ENCODE assay signal across 33 cellular contexts in the genomic region with DNA sequence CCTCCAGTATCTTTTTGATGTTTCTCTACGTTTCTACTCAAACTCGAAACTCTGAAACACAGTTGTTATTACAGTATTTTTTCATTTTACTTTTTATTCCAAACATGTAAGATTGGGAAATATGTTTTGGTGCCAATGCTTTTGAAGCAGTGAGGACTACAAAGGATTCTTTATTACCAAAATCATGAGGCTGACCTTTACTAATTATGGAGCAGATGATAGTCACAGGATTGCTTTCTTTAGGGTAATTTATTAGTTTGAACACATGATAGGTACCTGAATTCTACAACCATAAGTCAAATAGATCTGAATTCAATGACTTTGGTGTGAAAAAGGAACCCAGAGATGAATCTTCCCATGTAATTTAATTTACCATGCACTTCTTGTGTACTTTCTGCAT.
DNase-seq lines count a peak whose midpoint lies in the region; ATAC-seq and TF ChIP-seq lines count a peak whose summit lies in the region.
"Had no signal": no experiment of that assay in that cellular context is flagged by ENCODE, and none has a peak within 500 bp of the region (broad histone marks: within the 10 kb centered on the region; RNA-seq: fewer than 3 reads in every experiment).

No MANE protein-coding gene starts in this region.

- peak; percentile 50 for DNase-seq in COLO829 (ENCODE audit: low spot score)
- DNase-seq in SK-MEL-5 (ENCODE audit: low read depth, low spot score) = peak; percentile 31
- DNase-seq in epidermal melanocyte (ENCODE audit: insufficient read length, low spot score) = peak; percentile 24
- DNase-seq in foreskin melanocyte = peak; percentile 69
- DNase-seq in testis = no peak
- no peak for DNase-seq in left lung
- DNase-seq: 8988T; ACHN; AML-193; BE2C; C1 segment of cervical spinal cord; Caco-2; Calu3; CD4-positive, alpha-beta memory T cell; CD4-positive, alpha-beta T cell; CD4-positive, CD25-positive, alpha-beta regulatory T cell; CD8-positive, alpha-beta memory T cell; CD8-positive, alpha-beta T cell; COR-L47; DMS 273 treated with DMSO at 0.1 percent for 48 hours; DMS153; DMS53; DMS79; DMS79 treated with DMSO at 0.1 percent for 48 hours; DND-41; EL had no signal

- H3K4me1 ChIP-seq in testis (no peaks in the 10 kb centered on the region), left lung (no peaks in the 10 kb centered on the region)
- H3K4me1 ChIP-seq: A549; BLaER1; BLaER1 treated with 17β-estradiol and CSF1 and Interleukin-3, amounts not matched to agents 10 nM and 100 nM; Caco-2 had no signal

- ATAC-seq in left lung (no peak), HG03565 (IDR thresholded peaks at IDR 0.05; ENCODE audit: unreplicated experiment) (no peak), HG02885 (IDR thresholded peaks at IDR 0.05; ENCODE audit: poor library complexity, unreplicated experiment) (no peak)
- ATAC-seq: A549; CD8-positive, alpha-beta T cell had no signal

- in situ Hi-C loops in SK-MEL-5 (cut with HindIII; ENCODE audit: low pct_unique_long_range_greater_than_20kb, low sequenced_read_pairs) = no loop called here

- TF ChIP-seq POLR2A in testis (IDR thresholded peaks at IDR 0.05) = no peak

- H3K4me3 ChIP-seq in testis = no peak overlapping the region
- H3K4me3 ChIP-seq in left lung = no peak overlapping the region
- H3K4me3 ChIP-seq: A549; BLaER1; BLaER1 treated with 17β-estradiol and CSF1 and Interleukin-3, amounts not matched to agents 10 nM and 100 nM had no signal

- intact Hi-C loops in testis (cut with DNase I; ENCODE audit: low total_unique reads) = no loop called here
- intact Hi-C loops in left lung (cut with DNase I) = no loop called here

- H3K27me3 ChIP-seq in testis (no peaks in the 10 kb centered on the region), left lung (no peaks in the 10 kb centered on the region)
- H3K27me3 ChIP-seq: BE2C; BLaER1; BLaER1 treated with 17β-estradiol and CSF1 and Interleukin-3, amounts not matched to agents 10 nM and 100 nM had no signal

- WGBS in testis, 2 donors = 71 to 77% methylated on average over 2 of the region's 2 CpGs

- TF ChIP-seq CTCF in testis (IDR thresholded peaks at IDR 0.05) = no peak
- no peak for TF ChIP-seq CTCF in left lung (IDR thresholded peaks at IDR 0.05)

- no peaks in the 10 kb centered on the region for H3K36me3 ChIP-seq in testis (ENCODE audit: low read depth, missing control alignments)
- H3K36me3 ChIP-seq in left lung = no peaks in the 10 kb centered on the region
- H3K36me3 ChIP-seq: BE2C; BLaER1; BLaER1 treated with 17β-estradiol and CSF1 and Interleukin-3, amounts not matched to agents 10 nM and 100 nM had no signal

- H3K9me3 ChIP-seq in testis (no peaks in the 10 kb centered on the region), left lung (no peaks in the 10 kb centered on the region)
- H3K9me3 ChIP-seq: A549; BE2C; BLaER1; BLaER1 treated with 17β-estradiol and CSF1 and Interleukin-3, amounts not matched to agents 10 nM and 100 nM; Caco-2 had no signal

- H3K27ac ChIP-seq in testis (no peak overlapping the region), left lung (no peak overlapping the region)
- H3K27ac ChIP-seq: 22Rv1; A549; BLaER1; BLaER1 treated with 17β-estradiol and CSF1 and Interleukin-3, amounts not matched to agents 10 nM and 100 nM; C4-2B had no signal

Comparison
In these comparisons a context has a peak if more than half of its experiments do, and no peak if none do; other contexts are left out.
1. DNase-seq: peak in COLO829 (single experiment), SK-MEL-5 (single experiment), epidermal melanocyte (single experiment) and foreskin melanocyte (single experiment); none in testis (single experiment) and left lung (0 of 2).